In genomic region chr7:4108951-4109350, GRCh38 we compare ENCODE assay signal across 18 cellular contexts.
"Had no signal": no experiment of that assay in that cellular context is flagged by ENCODE, and none has a peak within 500 bp of the region (broad histone marks: within the 10 kb centered on the region; RNA-seq: fewer than 3 reads in every experiment).

No MANE protein-coding gene starts in this region.

- H3K4me1 ChIP-seq: breast epithelium, SJCRH30 had no signal

- H3K4me3 ChIP-seq: breast epithelium, SJCRH30 had no signal

- H3K4me2 ChIP-seq: SK-N-SH had no signal

- H3K27me3 ChIP-seq: breast epithelium, SJCRH30 had no signal

- DNase-seq: activated CD4-positive, alpha-beta T cell treated with anti-CD3 and anti-CD28 coated beads for 4 hours; activated CD8-positive, alpha-beta memory T cell treated with anti-CD3 and anti-CD28 coated beads, Interleukin-2, amount 50 U/mL, for 48 hours; activated CD8-positive, alpha-beta T cell treated with anti-CD3 and anti-CD28 coated beads for 36 hours; activated effector memory CD4-positive, alpha-beta T cell treated with Interleukin-2 at 50 U/mL for 16 hours; activated naive CD4-positive, alpha-beta T cell; activated T-cell treated with anti-CD3 and anti-CD28 coated beads, Interleukin-2, amount 50 U/mL, for 1 hour; aorta; KG1; NCI-H1048; NCI-H187; NCI-H2081; NCI-H524; NCI-H82; Right ventricle myocardium superior; SJCRH30; SK-N-SH; T-helper 1 cell had no signal

- H3K36me3 ChIP-seq: breast epithelium, SJCRH30 had no signal

- H3K9ac ChIP-seq: SK-N-SH had no signal

- H3K9me3 ChIP-seq: breast epithelium, SJCRH30, SK-N-SH had no signal

- H3K27ac ChIP-seq: breast epithelium, SJCRH30 had no signal
